Comparison of ENCODE assay signal across 13 cellular contexts in the genomic region with DNA sequence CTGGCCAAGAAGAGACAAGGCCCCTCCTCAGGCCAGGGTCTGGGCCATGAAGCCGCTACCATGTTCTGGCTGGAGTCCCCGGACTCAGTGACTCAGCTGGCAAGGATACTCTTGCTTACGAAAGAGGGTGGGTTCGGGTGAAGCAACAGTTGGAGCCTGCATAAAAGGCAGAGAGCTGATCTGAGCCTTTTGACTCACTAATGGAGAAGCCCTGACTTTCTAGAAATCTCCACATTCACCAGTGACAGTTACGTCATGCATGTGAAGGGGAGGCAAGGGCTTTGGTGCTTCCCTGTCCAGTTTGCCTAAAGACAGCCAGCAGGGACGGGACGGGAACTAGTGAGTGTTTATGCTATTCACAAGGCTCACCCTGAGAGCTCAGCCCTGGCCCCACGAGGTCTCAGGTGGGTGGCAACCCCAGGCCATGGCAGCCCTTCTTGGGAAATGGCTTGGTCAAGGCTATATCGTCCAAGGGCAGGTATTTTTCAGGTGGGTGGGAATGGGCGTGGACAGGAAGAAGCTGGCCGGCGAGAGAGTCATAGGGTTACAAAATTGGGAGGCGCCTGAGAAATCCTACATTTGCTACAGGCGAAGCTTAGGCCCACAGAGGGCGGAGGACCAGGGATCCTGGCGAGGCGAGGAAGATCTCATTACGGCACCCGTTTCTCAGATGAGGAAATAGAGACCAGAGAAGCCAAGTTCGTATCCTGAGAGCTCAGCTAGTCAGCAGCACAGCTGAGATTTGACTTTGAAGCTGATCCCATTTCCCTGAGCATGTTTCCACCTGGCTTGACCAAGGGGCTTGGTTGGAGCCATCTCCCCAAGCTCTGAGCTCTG.
A peak's percentile ranks its signal among the peaks of the same experiment; 100 is the strongest.
DNase-seq lines count a peak whose midpoint lies in the region; ATAC-seq and TF ChIP-seq lines count a peak whose summit lies in the region.
"Had no signal": no experiment of that assay in that cellular context is flagged by ENCODE, and none has a peak within 500 bp of the region (broad histone marks: within the 10 kb centered on the region; RNA-seq: fewer than 3 reads in every experiment).

No MANE protein-coding gene starts in this region.

- peaks cover 7% of the 10 kb centered on the region for H3K4me1 Mint-ChIP-seq in osteocyte (ENCODE audit: unreplicated experiment)
- peaks cover 17% of the 10 kb centered on the region for H3K4me1 Mint-ChIP-seq in progenitor cell of endocrine pancreas (ENCODE audit: low read depth)

- no peaks in the 10 kb centered on the region for H3K9me3 ChIP-seq in fibroblast of lung (ENCODE audit: control insufficient read depth, insufficient read depth, low read depth, low read length)
- H3K9me3 ChIP-seq: BLaER1 treated with 17β-estradiol and CSF1 and Interleukin-3, amounts not matched to agents 10 nM and 100 nM; neutrophil had no signal

- POLR2A ChIA-PET in RWPE1 (lab: Yijun Ruan, JAX; ENCODE audit: low non-redundant PET) = no interaction called here

- no peaks in the 10 kb centered on the region for H3K36me3 Mint-ChIP-seq in osteocyte (ENCODE audit: unreplicated experiment)
- no peaks in the 10 kb centered on the region for H3K36me3 Mint-ChIP-seq in progenitor cell of endocrine pancreas (ENCODE audit: insufficient read depth)

- H3K4me2 ChIP-seq in fibroblast of lung (ENCODE audit: extremely low read depth, insufficient read depth, low read length) = no peak overlapping the region

- H3K9me3 Mint-ChIP-seq in osteocyte (ENCODE audit: unreplicated experiment) (no peaks in the 10 kb centered on the region), progenitor cell of endocrine pancreas (ENCODE audit: low read depth) (no peaks in the 10 kb centered on the region)
- H3K9me3 Mint-ChIP-seq: activated naive CD8-positive, alpha-beta T cell treated with anti-CD3 and anti-CD28 coated beads, Interleukin-2, amount 50 U/mL, for 24 hours had no signal

- peak; percentile 86 for DNase-seq in AG20443 (ENCODE audit: low spot score)
- peak; percentile 87 for DNase-seq in RWPE1 (ENCODE audit: low spot score)
- DNase-seq in fibroblast of lung (ENCODE audit: low read depth in 2 of 2) = peak; percentile 94 to 95
- DNase-seq in osteocyte (ENCODE audit: extremely low spot score, unreplicated experiment) = peak; percentile 79
- no peak for DNase-seq in dedifferentiated amniotic fluid mesenchymal stem cell (ENCODE audit: extremely low spot score)
- no peak for DNase-seq in NCI-H226
- no peak for DNase-seq in progenitor cell of endocrine pancreas (ENCODE audit: low spot score, unreplicated experiment)
- DNase-seq: activated naive CD8-positive, alpha-beta T cell treated with anti-CD3 and anti-CD28 coated beads, Interleukin-2, amount 50 U/mL, for 24 hours; hippocampal formation; NCI-H82 had no signal

- H3K27me3 Mint-ChIP-seq in osteocyte (ENCODE audit: unreplicated experiment) (peaks cover 15% of the 10 kb centered on the region), progenitor cell of endocrine pancreas (peaks cover 35% of the 10 kb centered on the region)
- H3K27me3 Mint-ChIP-seq: activated naive CD8-positive, alpha-beta T cell treated with anti-CD3 and anti-CD28 coated beads, Interleukin-2, amount 50 U/mL, for 24 hours had no signal

- no peak overlapping the region for H3K4me3 Mint-ChIP-seq in osteocyte (ENCODE audit: unreplicated experiment)
- H3K4me3 Mint-ChIP-seq in progenitor cell of endocrine pancreas (ENCODE audit: low read depth) = no peak overlapping the region
- H3K4me3 Mint-ChIP-seq: activated naive CD8-positive, alpha-beta T cell treated with anti-CD3 and anti-CD28 coated beads, Interleukin-2, amount 50 U/mL, for 24 hours had no signal

- no peak overlapping the region for H3K9ac ChIP-seq in fibroblast of lung (ENCODE audit: insufficient read depth, low read length)
- H3K9ac ChIP-seq: BLaER1 treated with 17β-estradiol and CSF1 and Interleukin-3, amounts not matched to agents 10 nM and 100 nM had no signal

- H3K27ac ChIP-seq in RWPE1 (peak overlapping the region; percentile 93), fibroblast of lung (ENCODE audit: insufficient read depth, low read length) (no peak overlapping the region)
- H3K27ac ChIP-seq: neutrophil had no signal

- H3K36me3 ChIP-seq in fibroblast of lung (ENCODE audit: control insufficient read depth, insufficient read depth, low read length) = no peaks in the 10 kb centered on the region
- H3K36me3 ChIP-seq: BLaER1 treated with 17β-estradiol and CSF1 and Interleukin-3, amounts not matched to agents 10 nM and 100 nM; neutrophil had no signal

- no peak overlapping the region for H3K4me3 ChIP-seq in fibroblast of lung (replicated peaks in 1 of 4; ENCODE audit: control extremely low read depth in 1 of 4, insufficient read depth in 1 of 4, low read depth in 3 of 4, low read length in 4 of 4)
- H3K4me3 ChIP-seq: BLaER1 treated with 17β-estradiol and CSF1 and Interleukin-3, amounts not matched to agents 10 nM and 100 nM had no signal

- no peaks in the 10 kb centered on the region for H3K4me1 ChIP-seq in fibroblast of lung (ENCODE audit: control insufficient read depth, extremely low read depth, insufficient read depth, low read length)

- CTCF ChIA-PET in RWPE1 (lab: Yijun Ruan, JAX) = interaction anchor here (0.6 kb wide), 1 partner anchor 211 kb away, joined by 4 read pairs; no protein-coding TSS in a partner anchor

- no peaks in the 10 kb centered on the region for H3K79me2 ChIP-seq in fibroblast of lung (ENCODE audit: control insufficient read depth, insufficient read depth, low read length)

- H3K27ac Mint-ChIP-seq in osteocyte (ENCODE audit: unreplicated experiment) (no peak overlapping the region), progenitor cell of endocrine pancreas (no peak overlapping the region)
- H3K27ac Mint-ChIP-seq: activated naive CD8-positive, alpha-beta T cell treated with anti-CD3 and anti-CD28 coated beads, Interleukin-2, amount 50 U/mL, for 24 hours had no signal

- no peak for ATAC-seq in GM19035 (IDR thresholded peaks at IDR 0.05; ENCODE audit: unreplicated experiment)
- ATAC-seq: activated naive CD8-positive, alpha-beta T cell treated with anti-CD3 and anti-CD28 coated beads, Interleukin-2, amount 50 U/mL, for 24 hours had no signal

- no peaks in the 10 kb centered on the region for H4K20me1 ChIP-seq in fibroblast of lung (ENCODE audit: control insufficient read depth, extremely low read depth, insufficient read depth, low read length)
- H4K20me1 ChIP-seq: BLaER1 treated with 17β-estradiol and CSF1 and Interleukin-3, amounts not matched to agents 10 nM and 100 nM had no signal

- H2AFZ ChIP-seq in fibroblast of lung (ENCODE audit: low read length) = no peak overlapping the region

- H3K27me3 ChIP-seq in fibroblast of lung (ENCODE audit: control insufficient read depth, insufficient read depth, low read length) = no peaks in the 10 kb centered on the region
- H3K27me3 ChIP-seq: BLaER1 treated with 17β-estradiol and CSF1 and Interleukin-3, amounts not matched to agents 10 nM and 100 nM; neutrophil had no signal

- TF ChIP-seq CTCF in RWPE1 (conservative IDR thresholded peaks at IDR 0.05; ENCODE audit: low read depth) (no peak), fibroblast of lung (conservative IDR thresholded peaks at IDR 0.05 in 1 of 2, IDR thresholded peaks at IDR 0.05 in 1 of 2; ENCODE audit: low read depth in 1 of 2, low read length in 2 of 2) (no peak), osteocyte (IDR thresholded peaks at IDR 0.05) (no peak), progenitor cell of endocrine pancreas (IDR thresholded peaks at IDR 0.05; ENCODE audit: unreplicated experiment) (no peak)

Comparison
In these comparisons a context has a peak if more than half of its experiments do, and no peak if none do; other contexts are left out.
1. DNase-seq: peak in AG20443 (single experiment), RWPE1 (single experiment), fibroblast of lung (2 of 2) and osteocyte (single experiment); none in dedifferentiated amniotic fluid mesenchymal stem cell (single experiment), NCI-H226 (single experiment) and progenitor cell of endocrine pancreas (single experiment).